9 cellular contexts compared by ENCODE assay signal in genomic region chr2:54945401-54946219, GRCh38.
DNase-seq lines count a peak whose midpoint lies in the region; ATAC-seq and TF ChIP-seq lines count a peak whose summit lies in the region.
"Had no signal": no experiment of that assay in that cellular context is flagged by ENCODE, and none has a peak within 500 bp of the region (broad histone marks: within the 10 kb centered on the region; RNA-seq: fewer than 3 reads in every experiment).

No MANE protein-coding gene starts in this region.

- peak; percentile 13 to 33 for DNase-seq in activated CD4-positive, alpha-beta T cell treated with anti-CD3 and anti-CD28 coated beads, Interleukin-2, amount 50 U/mL, for 48 hours
- no peak for DNase-seq in activated CD4-positive, alpha-beta T cell treated with anti-CD3 and anti-CD28 coated beads, Interleukin-2, amount 50 U/mL, for 1 hour
- peak; percentile 40 to 76 for DNase-seq in NCI-H446 (lab: John Stamatoyannopoulos, UW)
- peak; percentile 80 for DNase-seq in epithelial cell of esophagus (ENCODE audit: low read depth)
- peak; percentile 87 for DNase-seq in posterior vena cava (ENCODE audit: low spot score)
- no peak for DNase-seq in NCI-H526 treated with DMSO at 0.1 percent for 48 hours (lab: John Stamatoyannopoulos, UW)
- DNase-seq: DND-41 had no signal

- intact Hi-C loops in posterior vena cava (cut with DNase I) = no loop called here

- TF ChIP-seq CTCF in epithelial cell of esophagus (IDR thresholded peaks at IDR 0.05; ENCODE audit: insufficient read depth, low read depth, low read length, missing control alignments) = no peak

- H3K4me3 ChIP-seq in epithelial cell of esophagus (ENCODE audit: low read length) = no peak overlapping the region

- ATAC-seq in HG03457 (IDR thresholded peaks at IDR 0.05; ENCODE audit: unreplicated experiment) (no peak), GM18861 (IDR thresholded peaks at IDR 0.05; ENCODE audit: unreplicated experiment) (no peak)

Comparison
In these comparisons a context has a peak if more than half of its experiments do, and no peak if none do; other contexts are left out.
1. DNase-seq: peak in activated CD4-positive, alpha-beta T cell treated with anti-CD3 and anti-CD28 coated beads, Interleukin-2, amount 50 U/mL, for 48 hours (2 of 2), NCI-H446 (2 of 2), epithelial cell of esophagus (single experiment) and posterior vena cava (single experiment); none in activated CD4-positive, alpha-beta T cell treated with anti-CD3 and anti-CD28 coated beads, Interleukin-2, amount 50 U/mL, for 1 hour (single experiment) and NCI-H526 treated with DMSO at 0.1 percent for 48 hours (single experiment).